10 cellular contexts compared by ENCODE assay signal in genomic region chr1:246690100-246690499, GRCh38. TPM values are rescaled to one million over a fixed set of nuclear protein-coding genes. Genes with fewer than 3 reads are reported as not detected.
DNase-seq lines count a peak whose midpoint lies in the region; ATAC-seq and TF ChIP-seq lines count a peak whose summit lies in the region.
"Had no signal": no experiment of that assay in that cellular context is flagged by ENCODE, and none has a peak within 500 bp of the region (broad histone marks: within the 10 kb centered on the region; RNA-seq: fewer than 3 reads in every experiment).

No MANE protein-coding gene starts in this region.

- no peak for ATAC-seq in stimulated activated naive B cell treated with anti-CD40 and anti-IgM and Interleukin-4, amounts not matched to agents 10 μg/mL and 1 μg/mL and 100 μg/mL, for 72 hours (replicated peaks)
- no peak for ATAC-seq in GM21381 (IDR thresholded peaks at IDR 0.05; ENCODE audit: unreplicated experiment)

- H3K4me2 ChIP-seq in OCI-LY7 (ENCODE audit: low read length) (peak overlapping the region; percentile 59; the same call in 1 of the 2 replicates), hepatocyte (peak overlapping the region; percentile 72)

- CTCF ChIA-PET in OCI-LY7 (lab: Charles Lee; ENCODE audit: unreplicated experiment), result no interaction called here

- no peaks in the 10 kb centered on the region for H3K9me2 ChIP-seq in OCI-LY7 (ENCODE audit: insufficient read depth, low read length)
- H3K9me2 ChIP-seq in hepatocyte (replicated peaks; ENCODE audit: insufficient read depth), result no peaks in the 10 kb centered on the region

- intact Hi-C loops in OCI-LY7 (cut with micrococcal nuclease; ENCODE audit: unreplicated experiment), result loop anchor here (10.0 kb wide), 1 partner anchor 135 kb away; no protein-coding TSS in a partner anchor

- H3K4me1 Mint-ChIP-seq in stimulated activated naive B cell treated with anti-CD40 and anti-IgM and Interleukin-4, amounts not matched to agents 10 μg/mL and 1 μg/mL and 100 μg/mL, for 72 hours, result peaks cover 3 to 7% of the 10 kb centered on the region in 2 donors

- H3K27ac ChIP-seq in OCI-LY7 (ENCODE audit: low read depth, low read length, poor library complexity, severe bottlenecking), result no peak overlapping the region
- H3K27ac ChIP-seq in hepatocyte, result no peak overlapping the region
- H3K27ac ChIP-seq: HL-60, thoracic aorta had no signal

- H3K9me3 ChIP-seq in OCI-LY7 (ENCODE audit: low read length), result peaks cover 9% of the 10 kb centered on the region; the same call in 1 of the 2 replicates
- no peaks in the 10 kb centered on the region for H3K9me3 ChIP-seq in hepatocyte (ENCODE audit: low read depth)

- POLR2A ChIA-PET in OCI-LY7 (lab: Charles Lee), result no interaction called here

- H3K27ac Mint-ChIP-seq in stimulated activated naive B cell treated with anti-CD40 and anti-IgM and Interleukin-4, amounts not matched to agents 10 μg/mL and 1 μg/mL and 100 μg/mL, for 72 hours, result peak overlapping the region; percentile 37

- H3K27me3 ChIP-seq in hepatocyte, result no peaks in the 10 kb centered on the region

- TF ChIP-seq CTCF in OCI-LY7 (conservative IDR thresholded peaks at IDR 0.05; ENCODE audit: low read length) (no peak), hepatocyte (IDR thresholded peaks at IDR 0.05; ENCODE audit: poor library complexity) (no peak)

- H4K20me1 ChIP-seq in OCI-LY7 (ENCODE audit: insufficient read depth, low read length), result no peaks in the 10 kb centered on the region
- H4K20me1 ChIP-seq in hepatocyte (ENCODE audit: insufficient read depth, poor library complexity, severe bottlenecking), result no peaks in the 10 kb centered on the region

- H3K4me1 ChIP-seq in OCI-LY7 (ENCODE audit: insufficient read depth, low read length, poor library complexity, severe bottlenecking) (no peaks in the 10 kb centered on the region), hepatocyte (ENCODE audit: insufficient read depth) (no peaks in the 10 kb centered on the region)

- H3K79me2 ChIP-seq in OCI-LY7 (ENCODE audit: insufficient read depth, low read depth, low read length), result no peaks in the 10 kb centered on the region
- H3K79me2 ChIP-seq in hepatocyte, result no peaks in the 10 kb centered on the region

- H3K4me3 ChIP-seq in OCI-LY7 (ENCODE audit: low read depth, low read length, poor library complexity, severe bottlenecking), result no peak overlapping the region
- no peak overlapping the region for H3K4me3 ChIP-seq in hepatocyte

- H2AFZ ChIP-seq in OCI-LY7 (ENCODE audit: low read length), result peak overlapping the region; percentile 85
- no peak overlapping the region for H2AFZ ChIP-seq in hepatocyte

- peaks cover 5 to 7% of the 10 kb centered on the region in 2 donors for H3K9me3 Mint-ChIP-seq in stimulated activated naive B cell treated with anti-CD40 and anti-IgM and Interleukin-4, amounts not matched to agents 10 μg/mL and 1 μg/mL and 100 μg/mL, for 72 hours

- 84% methylated on average over 12 of the region's 12 CpGs for WGBS in hepatocyte (ENCODE audit: low lambda C conversion rate, missing lambda C conversion rate)

- H3K36me3 ChIP-seq in OCI-LY7 (ENCODE audit: insufficient read depth, low read length) (no peaks in the 10 kb centered on the region), hepatocyte (replicated peaks; ENCODE audit: insufficient read depth, low read depth) (no peaks in the 10 kb centered on the region)
- H3K36me3 ChIP-seq: thoracic aorta had no signal

- peak overlapping the region in 1 of 2 donors; percentile 69 for H3K4me3 Mint-ChIP-seq in stimulated activated naive B cell treated with anti-CD40 and anti-IgM and Interleukin-4, amounts not matched to agents 10 μg/mL and 1 μg/mL and 100 μg/mL, for 72 hours

- BruUV-seq in OCI-LY7 (replicated peaks; lab: Mats Ljungman, UMichigan), result no TSS peak

- H3K27me3 Mint-ChIP-seq in stimulated activated naive B cell treated with anti-CD40 and anti-IgM and Interleukin-4, amounts not matched to agents 10 μg/mL and 1 μg/mL and 100 μg/mL, for 72 hours, result no peaks in the 10 kb centered on the region

- DNase-seq in NCI-H2107 (lab: John Stamatoyannopoulos, UW) (peak; percentile 24), NCI-H2107 treated with DMSO at 0.1 percent for 48 hours (lab: John Stamatoyannopoulos, UW; ENCODE audit: unreplicated experiment) (no peak), OCI-LY7 (ENCODE audit: low spot score) (no peak), hepatocyte (ENCODE audit: low spot score) (no peak), DMS153 (lab: John Stamatoyannopoulos, UW) (no peak)
- DNase-seq in stimulated activated naive B cell treated with anti-CD40 and anti-IgM and Interleukin-4, amounts not matched to agents 10 μg/mL and 1 μg/mL and 100 μg/mL, for 72 hours, result no peak
- DNase-seq in activated CD8-positive, alpha-beta memory T cell treated with anti-CD3 and anti-CD28 coated beads for 24 hours, result no peak

- H3K36me3 Mint-ChIP-seq in stimulated activated naive B cell treated with anti-CD40 and anti-IgM and Interleukin-4, amounts not matched to agents 10 μg/mL and 1 μg/mL and 100 μg/mL, for 72 hours, result no peaks in the 10 kb centered on the region

RNA-seq across cellular contexts. Expression of gene SCCPDH, which starts 34.1 kb away (rescaled TPM):
- 1.8 and 1.9 TPM in 2 replicates for total RNA-seq in OCI-LY7 (2014; rRNA removed; shearing (Covaris generic))
- total RNA-seq in OCI-LY7 (2022) (12.1 and 12.2 TPM in 2 replicates), hepatocyte (44.2 and 47.6 TPM in 2 replicates)
- polyA plus RNA-seq in hepatocyte, result 39.3 and 44.8 TPM in 2 replicates
